8 cellular contexts compared by ENCODE assay signal in genomic region chr13:33817843-33818661, GRCh38. TPM values are rescaled to one million over a fixed set of nuclear protein-coding genes. Genes with fewer than 3 reads are reported as not detected.
DNase-seq lines count a peak whose midpoint lies in the region; ATAC-seq and TF ChIP-seq lines count a peak whose summit lies in the region.

Gene RFC3, plus strand, starts transcription at chr13:33818149. Its CDS starts 30 bp downstream, at chr13:33818179.

- peaks cover 0 to 11% of the 10 kb centered on the region in 2 donors for H3K27me3 Mint-ChIP-seq in effector memory CD8-positive, alpha-beta T cell
- no peaks in the 10 kb centered on the region for H3K27me3 Mint-ChIP-seq in memory B cell

- ATAC-seq in effector memory CD8-positive, alpha-beta T cell (replicated peaks): peak; percentile 95
- peak; percentile 95 for ATAC-seq in memory B cell (ENCODE audit: low read depth)

- H3K27ac Mint-ChIP-seq in effector memory CD8-positive, alpha-beta T cell: peak within 1 kb of the TSS; percentile 94 to 97
- H3K27ac Mint-ChIP-seq in memory B cell: peak within 1 kb of the TSS; percentile 92

- peaks cover 13 to 14% of the 10 kb centered on the region in 2 donors for H3K4me1 Mint-ChIP-seq in effector memory CD8-positive, alpha-beta T cell (ENCODE audit: low read depth in 2 of 2)
- H3K4me1 Mint-ChIP-seq in memory B cell: peaks cover 6% of the 10 kb centered on the region

- H3K9me3 Mint-ChIP-seq in effector memory CD8-positive, alpha-beta T cell: no peaks in the 10 kb centered on the region
- no peaks in the 10 kb centered on the region for H3K9me3 Mint-ChIP-seq in memory B cell

- peak within 1 kb of the TSS; percentile 94 to 99 for H3K4me3 Mint-ChIP-seq in effector memory CD8-positive, alpha-beta T cell
- H3K4me3 Mint-ChIP-seq in memory B cell: peak within 1 kb of the TSS; percentile 94

- H3K36me3 Mint-ChIP-seq in effector memory CD8-positive, alpha-beta T cell (ENCODE audit: insufficient read depth): peaks cover 20% of the 10 kb centered on the region
- H3K36me3 Mint-ChIP-seq in memory B cell: peaks cover 5% of the 10 kb centered on the region

- TF ChIP-seq CTCF in GM20000 (IDR thresholded peaks at IDR 0.05; ENCODE audit: extremely low read depth, missing control alignments): no peak

- peak; percentile 47 for DNase-seq in CMK (ENCODE audit: low read depth)
- peak; percentile 85 for DNase-seq in GM20000 (ENCODE audit: low spot score)
- peak; percentile 92 for DNase-seq in HT1080 (ENCODE audit: low read depth)
- DNase-seq in NOMO-1 treated with DMSO at 0.1 percent for 48 hours (lab: John Stamatoyannopoulos, UW; ENCODE audit: unreplicated experiment): peak; percentile 95
- peak; percentile 78 to 81 for DNase-seq in activated CD8-positive, alpha-beta memory T cell treated with anti-CD3 and anti-CD28 coated beads for 4 hours (ENCODE audit: low read depth in 2 of 2)
- DNase-seq in effector memory CD8-positive, alpha-beta T cell: peak; percentile 87 to 92 (median 90)
- DNase-seq in memory B cell (ENCODE audit: low spot score in 2 of 2): peak; percentile 84 to 85
- peak; percentile 82 for DNase-seq in stimulated activated CD8-positive, alpha-beta memory T cell treated with anti-CD3 and anti-CD28 coated beads, Interleukin-12 subunit alpha, Interleukin-12 subunit beta, amount 100 ng/mL, for 24 hours (ENCODE audit: extremely low read depth)

RNA-seq across cellular contexts. Expression of gene RFC3, which starts in this region (rescaled TPM):
- total RNA-seq in HT1080 (2014; rRNA removed; shearing (Covaris generic)): 50.1 and 56.5 TPM in 2 replicates
- polyA plus RNA-seq in HT1080 (2015; cell fraction: cytosol; rRNA removed): 59.9 and 62.2 TPM in 2 replicates
- polyA plus RNA-seq in HT1080 (2015; cell fraction: nucleus; rRNA removed): 62.7 and 64.9 TPM in 2 replicates

Comparison
In these comparisons a context has a peak if more than half of its experiments do, and no peak if none do; other contexts are left out.
1. Peak in every context shown above with its lines: DNase-seq and ATAC-seq.